ENCODE assay signal across 2 cellular contexts in the genomic region with DNA sequence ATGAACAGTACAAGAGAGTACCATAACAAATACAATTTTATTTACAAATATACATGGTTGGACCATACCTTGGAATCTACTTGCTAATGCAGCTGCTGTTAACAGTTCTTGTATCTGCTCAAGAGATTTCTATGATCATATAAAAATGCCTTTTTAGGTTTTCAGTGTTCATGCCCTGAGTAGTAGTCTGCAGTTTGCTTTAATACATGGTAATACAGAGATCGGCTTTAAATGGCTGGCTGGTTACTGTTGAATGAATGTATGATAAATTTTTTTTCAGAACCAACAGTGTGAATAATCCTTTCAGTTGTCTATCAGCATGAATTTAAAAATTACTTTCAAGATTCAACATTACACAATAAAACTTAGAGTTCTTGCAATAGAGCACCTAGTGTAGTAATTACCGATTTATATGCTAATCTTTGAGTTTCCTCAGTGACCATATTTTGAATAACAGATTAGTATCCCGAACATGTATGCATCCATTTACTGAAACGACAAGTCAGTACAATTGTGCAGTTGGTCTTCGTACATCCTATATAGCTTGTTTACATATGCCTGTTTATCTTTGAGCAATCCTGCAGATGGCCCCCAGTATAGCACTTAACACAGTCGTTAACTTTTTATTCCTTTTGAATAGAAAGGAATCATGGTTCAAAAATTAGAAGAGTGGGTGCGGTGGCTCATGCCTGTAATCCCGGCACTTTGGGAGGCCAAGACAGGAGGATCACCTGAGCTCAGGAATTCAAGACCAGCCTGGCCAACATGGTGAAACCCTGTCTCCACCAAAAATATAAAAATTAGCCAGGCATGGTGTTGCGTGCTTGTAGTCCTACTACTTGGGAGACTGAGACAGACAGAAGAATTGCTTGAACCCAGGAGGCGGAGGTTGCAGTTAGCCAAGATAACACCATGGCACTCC.
TF ChIP-seq lines count a peak whose summit lies in the region.

No MANE protein-coding gene starts in this region.

TF ChIP-seq in GM23338, 12 proteins besides CTCF, POLR2A, EP300 and RAD21 (continues in another document):
- no peak for TF ChIP-seq ZNF331 (CRISPR knock-in tag; IDR thresholded peaks at IDR 0.05; ENCODE audit: low read depth)
- no peak for TF ChIP-seq NANOG (IDR thresholded peaks at IDR 0.05; ENCODE audit: borderline replicate concordance)
- TF ChIP-seq, protein P1, sequence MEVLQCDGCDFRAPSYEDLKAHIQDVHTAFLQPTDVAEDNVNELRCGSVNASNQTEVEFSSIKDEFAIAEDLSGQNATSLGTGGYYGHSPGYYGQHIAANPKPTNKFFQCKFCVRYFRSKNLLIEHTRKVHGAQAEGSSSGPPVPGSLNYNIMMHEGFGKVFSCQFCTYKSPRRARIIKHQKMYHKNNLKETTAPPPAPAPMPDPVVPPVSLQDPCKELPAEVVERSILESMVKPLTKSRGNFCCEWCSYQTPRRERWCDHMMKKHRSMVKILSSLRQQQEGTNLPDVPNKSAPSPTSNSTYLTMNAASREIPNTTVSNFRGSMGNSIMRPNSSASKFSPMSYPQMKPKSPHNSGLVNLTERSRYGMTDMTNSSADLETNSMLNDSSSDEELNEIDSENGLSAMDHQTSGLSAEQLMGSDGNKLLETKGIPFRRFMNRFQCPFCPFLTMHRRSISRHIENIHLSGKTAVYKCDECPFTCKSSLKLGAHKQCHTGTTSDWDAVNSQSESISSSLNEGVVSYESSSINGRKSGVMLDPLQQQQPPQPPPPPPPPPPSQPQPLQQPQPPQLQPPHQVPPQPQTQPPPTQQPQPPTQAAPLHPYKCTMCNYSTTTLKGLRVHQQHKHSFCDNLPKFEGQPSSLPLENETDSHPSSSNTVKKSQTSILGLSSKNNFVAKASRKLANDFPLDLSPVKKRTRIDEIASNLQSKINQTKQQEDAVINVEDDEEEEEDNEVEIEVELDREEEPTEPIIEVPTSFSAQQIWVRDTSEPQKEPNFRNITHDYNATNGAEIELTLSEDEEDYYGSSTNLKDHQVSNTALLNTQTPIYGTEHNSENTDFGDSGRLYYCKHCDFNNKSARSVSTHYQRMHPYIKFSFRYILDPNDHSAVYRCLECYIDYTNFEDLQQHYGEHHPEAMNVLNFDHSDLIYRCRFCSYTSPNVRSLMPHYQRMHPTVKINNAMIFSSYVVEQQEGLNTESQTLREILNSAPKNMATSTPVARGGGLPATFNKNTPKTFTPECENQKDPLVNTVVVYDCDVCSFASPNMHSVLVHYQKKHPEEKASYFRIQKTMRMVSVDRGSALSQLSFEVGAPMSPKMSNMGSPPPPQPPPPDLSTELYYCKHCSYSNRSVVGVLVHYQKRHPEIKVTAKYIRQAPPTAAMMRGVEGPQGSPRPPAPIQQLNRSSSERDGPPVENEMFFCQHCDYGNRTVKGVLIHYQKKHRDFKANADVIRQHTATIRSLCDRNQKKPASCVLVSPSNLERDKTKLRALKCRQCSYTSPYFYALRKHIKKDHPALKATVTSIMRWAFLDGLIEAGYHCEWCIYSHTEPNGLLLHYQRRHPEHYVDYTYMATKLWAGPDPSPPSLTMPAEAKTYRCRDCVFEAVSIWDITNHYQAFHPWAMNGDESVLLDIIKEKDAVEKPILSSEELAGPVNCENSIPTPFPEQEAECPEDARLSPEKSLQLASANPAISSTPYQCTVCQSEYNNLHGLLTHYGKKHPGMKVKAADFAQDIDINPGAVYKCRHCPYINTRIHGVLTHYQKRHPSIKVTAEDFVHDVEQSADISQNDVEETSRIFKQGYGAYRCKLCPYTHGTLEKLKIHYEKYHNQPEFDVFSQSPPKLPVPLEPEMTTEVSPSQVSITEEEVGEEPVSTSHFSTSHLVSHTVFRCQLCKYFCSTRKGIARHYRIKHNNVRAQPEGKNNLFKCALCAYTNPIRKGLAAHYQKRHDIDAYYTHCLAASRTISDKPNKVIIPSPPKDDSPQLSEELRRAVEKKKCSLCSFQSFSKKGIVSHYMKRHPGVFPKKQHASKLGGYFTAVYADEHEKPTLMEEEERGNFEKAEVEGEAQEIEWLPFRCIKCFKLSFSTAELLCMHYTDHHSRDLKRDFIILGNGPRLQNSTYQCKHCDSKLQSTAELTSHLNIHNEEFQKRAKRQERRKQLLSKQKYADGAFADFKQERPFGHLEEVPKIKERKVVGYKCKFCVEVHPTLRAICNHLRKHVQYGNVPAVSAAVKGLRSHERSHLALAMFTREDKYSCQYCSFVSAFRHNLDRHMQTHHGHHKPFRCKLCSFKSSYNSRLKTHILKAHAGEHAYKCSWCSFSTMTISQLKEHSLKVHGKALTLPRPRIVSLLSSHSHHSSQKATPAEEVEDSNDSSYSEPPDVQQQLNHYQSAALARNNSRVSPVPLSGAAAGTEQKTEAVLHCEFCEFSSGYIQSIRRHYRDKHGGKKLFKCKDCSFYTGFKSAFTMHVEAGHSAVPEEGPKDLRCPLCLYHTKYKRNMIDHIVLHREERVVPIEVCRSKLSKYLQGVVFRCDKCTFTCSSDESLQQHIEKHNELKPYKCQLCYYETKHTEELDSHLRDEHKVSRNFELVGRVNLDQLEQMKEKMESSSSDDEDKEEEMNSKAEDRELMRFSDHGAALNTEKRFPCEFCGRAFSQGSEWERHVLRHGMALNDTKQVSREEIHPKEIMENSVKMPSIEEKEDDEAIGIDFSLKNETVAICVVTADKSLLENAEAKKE (CRISPR knock-in tag; IDR thresholded peaks at IDR 0.05): no peak
- no peak for TF ChIP-seq EZH2phosphoT487 (IDR thresholded peaks at IDR 0.05; ENCODE audit: unreplicated experiment)
- no peak for TF ChIP-seq JUNB (IDR thresholded peaks at IDR 0.05; ENCODE audit: unreplicated experiment)
- TF ChIP-seq, protein P2, sequence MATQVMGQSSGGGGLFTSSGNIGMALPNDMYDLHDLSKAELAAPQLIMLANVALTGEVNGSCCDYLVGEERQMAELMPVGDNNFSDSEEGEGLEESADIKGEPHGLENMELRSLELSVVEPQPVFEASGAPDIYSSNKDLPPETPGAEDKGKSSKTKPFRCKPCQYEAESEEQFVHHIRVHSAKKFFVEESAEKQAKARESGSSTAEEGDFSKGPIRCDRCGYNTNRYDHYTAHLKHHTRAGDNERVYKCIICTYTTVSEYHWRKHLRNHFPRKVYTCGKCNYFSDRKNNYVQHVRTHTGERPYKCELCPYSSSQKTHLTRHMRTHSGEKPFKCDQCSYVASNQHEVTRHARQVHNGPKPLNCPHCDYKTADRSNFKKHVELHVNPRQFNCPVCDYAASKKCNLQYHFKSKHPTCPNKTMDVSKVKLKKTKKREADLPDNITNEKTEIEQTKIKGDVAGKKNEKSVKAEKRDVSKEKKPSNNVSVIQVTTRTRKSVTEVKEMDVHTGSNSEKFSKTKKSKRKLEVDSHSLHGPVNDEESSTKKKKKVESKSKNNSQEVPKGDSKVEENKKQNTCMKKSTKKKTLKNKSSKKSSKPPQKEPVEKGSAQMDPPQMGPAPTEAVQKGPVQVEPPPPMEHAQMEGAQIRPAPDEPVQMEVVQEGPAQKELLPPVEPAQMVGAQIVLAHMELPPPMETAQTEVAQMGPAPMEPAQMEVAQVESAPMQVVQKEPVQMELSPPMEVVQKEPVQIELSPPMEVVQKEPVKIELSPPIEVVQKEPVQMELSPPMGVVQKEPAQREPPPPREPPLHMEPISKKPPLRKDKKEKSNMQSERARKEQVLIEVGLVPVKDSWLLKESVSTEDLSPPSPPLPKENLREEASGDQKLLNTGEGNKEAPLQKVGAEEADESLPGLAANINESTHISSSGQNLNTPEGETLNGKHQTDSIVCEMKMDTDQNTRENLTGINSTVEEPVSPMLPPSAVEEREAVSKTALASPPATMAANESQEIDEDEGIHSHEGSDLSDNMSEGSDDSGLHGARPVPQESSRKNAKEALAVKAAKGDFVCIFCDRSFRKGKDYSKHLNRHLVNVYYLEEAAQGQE (IDR thresholded peaks at IDR 0.05; ENCODE audit: unreplicated experiment): no peak
- no peak for TF ChIP-seq ZNF114 (CRISPR knock-in tag; IDR thresholded peaks at IDR 0.05)
- no peak for TF ChIP-seq POLR2AphosphoS5 (IDR thresholded peaks at IDR 0.05; ENCODE audit: low read depth)
- no peak for TF ChIP-seq EZH2 (IDR thresholded peaks at IDR 0.05; ENCODE audit: low read depth, unreplicated experiment)

TF ChIP-seq in K562, 482 proteins besides CTCF, POLR2A, EP300 and RAD21:
- TF ChIP-seq RBFOX2 (IDR thresholded peaks at IDR 0.05; ENCODE audit: low read depth, low read length): 0 out of 2 replicates have a peak, but pooled peaks have one; percentile 14
- TF ChIP-seq NFATC3 (IDR thresholded peaks at IDR 0.05): no peak
- no peak for TF ChIP-seq TAF1 (IDR thresholded peaks at IDR 0.05; ENCODE audit: control insufficient read depth, extremely low read depth, insufficient read depth, low read length, severe bottlenecking)
- TF ChIP-seq SMAD3 (CRISPR knock-in tag; conservative IDR thresholded peaks at IDR 0.05): 0 out of 2 replicates have a peak, but pooled peaks have one; percentile 13
- TF ChIP-seq, protein P3, sequence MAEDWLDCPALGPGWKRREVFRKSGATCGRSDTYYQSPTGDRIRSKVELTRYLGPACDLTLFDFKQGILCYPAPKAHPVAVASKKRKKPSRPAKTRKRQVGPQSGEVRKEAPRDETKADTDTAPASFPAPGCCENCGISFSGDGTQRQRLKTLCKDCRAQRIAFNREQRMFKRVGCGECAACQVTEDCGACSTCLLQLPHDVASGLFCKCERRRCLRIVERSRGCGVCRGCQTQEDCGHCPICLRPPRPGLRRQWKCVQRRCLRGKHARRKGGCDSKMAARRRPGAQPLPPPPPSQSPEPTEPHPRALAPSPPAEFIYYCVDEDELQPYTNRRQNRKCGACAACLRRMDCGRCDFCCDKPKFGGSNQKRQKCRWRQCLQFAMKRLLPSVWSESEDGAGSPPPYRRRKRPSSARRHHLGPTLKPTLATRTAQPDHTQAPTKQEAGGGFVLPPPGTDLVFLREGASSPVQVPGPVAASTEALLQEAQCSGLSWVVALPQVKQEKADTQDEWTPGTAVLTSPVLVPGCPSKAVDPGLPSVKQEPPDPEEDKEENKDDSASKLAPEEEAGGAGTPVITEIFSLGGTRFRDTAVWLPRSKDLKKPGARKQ (CRISPR knock-in tag; IDR thresholded peaks at IDR 0.05): no peak
- peak; percentile 43; the same call in 1 of the 2 replicates for TF ChIP-seq SUPT5H (IDR thresholded peaks at IDR 0.05)
